In the genomic region with DNA sequence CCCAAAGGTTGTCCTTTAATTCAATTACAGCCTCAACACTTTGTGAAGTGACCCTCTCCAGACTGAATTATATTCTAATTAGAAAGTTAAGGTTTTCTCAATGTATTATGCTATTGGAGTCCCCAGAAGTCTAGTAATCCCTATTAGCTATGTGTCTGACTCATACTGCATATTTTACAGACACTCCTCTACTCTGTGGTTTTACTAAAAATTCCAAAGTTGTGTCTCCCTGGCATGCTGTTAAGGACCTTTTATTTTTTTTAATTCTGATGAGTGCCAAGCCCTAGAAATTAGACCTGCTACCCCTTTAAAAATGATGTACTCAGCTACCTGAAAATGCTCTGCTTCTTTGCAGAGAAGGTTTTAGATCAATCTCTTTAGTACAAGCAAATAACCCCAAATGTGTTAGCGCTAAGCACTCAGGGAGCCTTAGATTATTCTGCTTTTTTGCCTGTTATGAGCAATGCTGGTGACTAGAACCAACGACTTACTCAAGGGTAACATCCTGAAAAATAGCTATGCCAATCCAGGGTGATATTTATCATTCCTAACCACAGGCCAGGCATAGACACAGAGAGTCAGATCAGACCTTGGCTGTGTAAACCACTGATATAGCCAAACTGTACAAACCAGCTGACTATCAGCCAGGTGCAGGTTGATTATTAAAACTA, we compare ENCODE assay signal across 10 cellular contexts. TPM values are rescaled to one million over a fixed set of nuclear protein-coding genes. Genes with fewer than 3 reads are reported as not detected.
DNase-seq lines count a peak whose midpoint lies in the region; ATAC-seq, FAIRE-seq and TF ChIP-seq lines count a peak whose summit lies in the region.
"Had no signal": no experiment of that assay in that cellular context is flagged by ENCODE, and none has a peak within 500 bp of the region (broad histone marks: within the 10 kb centered on the region; RNA-seq: fewer than 3 reads in every experiment).

No MANE protein-coding gene starts in this region.

- TF ChIP-seq CTCF in foreskin keratinocyte (conservative IDR thresholded peaks at IDR 0.05) (no peak), heart left ventricle (IDR thresholded peaks at IDR 0.05) (no peak)

- no peak overlapping the region for H3K4me3 ChIP-seq in right cardiac atrium (ENCODE audit: low read length)
- no peak overlapping the region for H3K4me3 ChIP-seq in heart left ventricle

- no peak for DNase-seq in left cardiac atrium
- no peak for DNase-seq in right cardiac atrium
- DNase-seq in SW 1271 (lab: John Stamatoyannopoulos, UW): peak; percentile 49 to 75
- peak; percentile 91 to 94 for DNase-seq in foreskin keratinocyte
- DNase-seq in urothelium cell line (ENCODE audit: low spot score): peak; percentile 80
- no peak for DNase-seq in heart left ventricle
- DNase-seq: CD8-positive, alpha-beta memory T cell; Karpas-422 had no signal

- ATAC-seq in left cardiac atrium: peak; percentile 41 to 94
- no peak for ATAC-seq in right cardiac atrium
- ATAC-seq in foreskin keratinocyte: peak; percentile 96
- ATAC-seq in heart left ventricle: no peak
- no peak for ATAC-seq in GM18498 (IDR thresholded peaks at IDR 0.05; ENCODE audit: unreplicated experiment)
- ATAC-seq in HG02642 (IDR thresholded peaks at IDR 0.05; ENCODE audit: poor library complexity, unreplicated experiment): no peak

- H3K9me3 ChIP-seq in right cardiac atrium (ENCODE audit: control insufficient read depth, low read length) (no peaks in the 10 kb centered on the region), heart left ventricle (peaks cover 0 to 3% (median 0%) of the 10 kb centered on the region in 12 donors)

- H3K36me3 ChIP-seq in heart left ventricle: no peaks in the 10 kb centered on the region

- no peaks in the 10 kb centered on the region for H3K27me3 ChIP-seq in right cardiac atrium (ENCODE audit: control insufficient read depth, insufficient read depth)
- H3K27me3 ChIP-seq in foreskin keratinocyte: no peaks in the 10 kb centered on the region
- no peaks in the 10 kb centered on the region for H3K27me3 ChIP-seq in heart left ventricle

- H3K27ac ChIP-seq in right cardiac atrium (ENCODE audit: low read length) (no peak overlapping the region), foreskin keratinocyte (peak overlapping the region; percentile 55), heart left ventricle (no peak overlapping the region)

- FAIRE-seq in urothelium cell line (lab: Jason Lieb, UNC): peak; percentile 66

- 70% methylated on average over 2 of the region's 2 CpGs for WGBS in right cardiac atrium
- 68 to 75% (median 72%) methylated on average over 2 of the region's 2 CpGs for WGBS in heart left ventricle, 4 donors

- intact Hi-C loops in left cardiac atrium (cut with DNase I) (no loop called here), right cardiac atrium (cut with DNase I) (no loop called here), heart left ventricle (cut with DNase I) (no loop called here)

- H3K4me1 ChIP-seq in right cardiac atrium (ENCODE audit: control insufficient read depth, insufficient read depth, low read length): no peaks in the 10 kb centered on the region
- peaks cover 19% of the 10 kb centered on the region for H3K4me1 ChIP-seq in foreskin keratinocyte
- H3K4me1 ChIP-seq in heart left ventricle: no peaks in the 10 kb centered on the region

- TF ChIP-seq POLR2A in heart left ventricle (IDR thresholded peaks at IDR 0.05): no peak

RNA-seq across cellular contexts. Expression of a gene that starts 26.1 kb away (rescaled TPM):
- not detected for total RNA-seq in left cardiac atrium
- total RNA-seq in right cardiac atrium: not detected
- not detected for polyA plus RNA-seq in right cardiac atrium
- total RNA-seq in foreskin keratinocyte: not detected in 2 replicates
- not detected in 2 replicates for polyA plus RNA-seq in foreskin keratinocyte
- under 1 TPM in 1 of 9 donors, not detected in 8; 0.24 TPM for total RNA-seq in heart left ventricle
- not detected for polyA plus RNA-seq in heart left ventricle

Comparison
In these comparisons a context has a peak if more than half of its experiments do, and no peak if none do; other contexts are left out.
1. ATAC-seq: peak in left cardiac atrium (2 of 2) and foreskin keratinocyte (single experiment); none in right cardiac atrium (0 of 2), heart left ventricle (0 of 4), GM18498 (single experiment) and HG02642 (single experiment).
2. DNase-seq: peak in SW 1271 (2 of 2), foreskin keratinocyte (2 of 2) and urothelium cell line (single experiment); none in left cardiac atrium (single experiment), right cardiac atrium (0 of 3) and heart left ventricle (0 of 5).